In genomic region chr2:233250568-233250967, GRCh38 we compare ENCODE assay signal across 11 cellular contexts. TPM values are rescaled to one million over a fixed set of nuclear protein-coding genes. Genes with fewer than 3 reads are reported as not detected.
A peak's percentile ranks its signal among the peaks of the same experiment; 100 is the strongest.
DNase-seq lines count a peak whose midpoint lies in the region; ATAC-seq and TF ChIP-seq lines count a peak whose summit lies in the region.
"Had no signal": no experiment of that assay in that cellular context is flagged by ENCODE, and none has a peak within 500 bp of the region (broad histone marks: within the 10 kb centered on the region; RNA-seq: fewer than 3 reads in every experiment).

No MANE protein-coding gene starts in this region.

- H3K27ac Mint-ChIP-seq in CD8-positive, alpha-beta T cell = peak overlapping the region; percentile 96
- peak overlapping the region; percentile 73 to 92 (median 81) for H3K27ac Mint-ChIP-seq in IgD-negative memory B cell
- peak overlapping the region; percentile 77 to 80 (median 78) for H3K27ac Mint-ChIP-seq in nephron

- peaks cover 66% of the 10 kb centered on the region for H3K4me1 Mint-ChIP-seq in CD8-positive, alpha-beta T cell (ENCODE audit: low read depth)
- H3K4me1 Mint-ChIP-seq in IgD-negative memory B cell (peaks cover 18 to 31% (median 26%) of the 10 kb centered on the region in 3 donors), nephron (peaks cover 19% of the 10 kb centered on the region)

- TF ChIP-seq CTCF in CD8-positive, alpha-beta T cell (IDR thresholded peaks at IDR 0.05) = no peak
- no peak for TF ChIP-seq CTCF in nephron (IDR thresholded peaks at IDR 0.05; ENCODE audit: unreplicated experiment in 3 of 3)

- H3K9me3 Mint-ChIP-seq in CD8-positive, alpha-beta T cell = no peaks in the 10 kb centered on the region
- H3K9me3 Mint-ChIP-seq in IgD-negative memory B cell (no peaks in the 10 kb centered on the region), nephron (no peaks in the 10 kb centered on the region)

- peaks cover 6% of the 10 kb centered on the region for H3K36me3 ChIP-seq in CD8-positive, alpha-beta T cell (ENCODE audit: insufficient read depth, low read length)

- H3K4me1 ChIP-seq in CD8-positive, alpha-beta T cell (ENCODE audit: insufficient read depth, low read length) = peaks cover 51% of the 10 kb centered on the region

- H3K4me3 Mint-ChIP-seq in CD8-positive, alpha-beta T cell = no peak overlapping the region
- peak overlapping the region in 3 of 4 donors; percentile 26 to 97 (median 44) for H3K4me3 Mint-ChIP-seq in IgD-negative memory B cell
- H3K4me3 Mint-ChIP-seq in nephron = peak overlapping the region; percentile 93 to 98 (median 97)

- H3K9me3 ChIP-seq in CD8-positive, alpha-beta T cell (ENCODE audit: low read length) = no peaks in the 10 kb centered on the region
- H3K9me3 ChIP-seq: uterus had no signal

- POLR2A ChIA-PET in CD8-positive, alpha-beta T cell (lab: Charles Lee) = interaction anchor here (0.8 to 2.8 kb wide), 13 partner anchors 9 to 700 kb away, joined by 3 to 35 read pairs (median 4); partner anchors contain the start of genes DGKD, EIF4E2, INPP5D and TIGD1

- no peak for DNase-seq in CD8-positive, alpha-beta T cell
- no peak for DNase-seq in COLO829 (ENCODE audit: low spot score)
- DNase-seq in dedifferentiated amniotic fluid mesenchymal stem cell (ENCODE audit: extremely low spot score) = no peak
- no peak for DNase-seq in effector CD4-positive, alpha-beta T cell

- H3K4me3 ChIP-seq in CD8-positive, alpha-beta T cell (ENCODE audit: low read depth, low read length) = no peak overlapping the region

- intact Hi-C loops in CD8-positive, alpha-beta T cell (cut with DNase I, micrococcal nuclease) = loop anchor here (2.0 to 5.0 kb wide), 13 partner anchors 63 to 1468 kb away; partner anchors contain the start of genes INPP5D (in 2 of the 2), DIS3L2 (in 1 of the 2), EIF4E2 (in 1 of the 2) and GIGYF2 (in 1 of the 2)

- peaks cover 25% of the 10 kb centered on the region for H3K36me3 Mint-ChIP-seq in CD8-positive, alpha-beta T cell
- H3K36me3 Mint-ChIP-seq in IgD-negative memory B cell (no peaks in the 10 kb centered on the region), nephron (ENCODE audit: low read depth) (peaks cover 6% of the 10 kb centered on the region)

- no peaks in the 10 kb centered on the region for H3K27me3 ChIP-seq in CD8-positive, alpha-beta T cell (ENCODE audit: insufficient read depth, low read length)
- H3K27me3 ChIP-seq: uterus had no signal

- CTCF ChIA-PET in CD8-positive, alpha-beta T cell (lab: Charles Lee) = interaction anchor here (0.6 to 2.8 kb wide), 33 partner anchors 10 to 641 kb away, joined by 3 to 20 read pairs (median 4); partner anchors contain the start of genes DGKD and INPP5D

- ATAC-seq in CD8-positive, alpha-beta T cell = no peak
- no peak for ATAC-seq in HG02840 (IDR thresholded peaks at IDR 0.05; ENCODE audit: low FRiP score, unreplicated experiment)

- peak overlapping the region; percentile 82 for H3K27ac ChIP-seq in CD8-positive, alpha-beta T cell (ENCODE audit: low read depth, low read length)
- peak overlapping the region; percentile 77 for H3K27ac ChIP-seq in angular gyrus (ENCODE audit: low read depth, low read length)

- no peaks in the 10 kb centered on the region for H3K27me3 Mint-ChIP-seq in CD8-positive, alpha-beta T cell (ENCODE audit: low read depth)
- H3K27me3 Mint-ChIP-seq in IgD-negative memory B cell (no peaks in the 10 kb centered on the region), nephron (ENCODE audit: low read depth) (no peaks in the 10 kb centered on the region)

RNA-seq across cellular contexts. Expression of gene ATG16L1, which starts 0.9 kb away (rescaled TPM):
- 100 to 1,000 TPM; 156 to 164 TPM for total RNA-seq in CD8-positive, alpha-beta T cell
- 11.2 TPM for polyA plus RNA-seq in IgD-negative memory B cell

RNA-seq across cellular contexts. Expression of gene SAG, which starts 57.0 kb away (rescaled TPM):
- under 1 TPM; 0.05 to 0.19 TPM for total RNA-seq in CD8-positive, alpha-beta T cell
- polyA plus RNA-seq in IgD-negative memory B cell = not detected
- total RNA-seq: liver, sciatic nerve had no signal
- polyA plus RNA-seq: liver had no signal
